ENCODE assay signal across 19 cellular contexts in the genomic region with DNA sequence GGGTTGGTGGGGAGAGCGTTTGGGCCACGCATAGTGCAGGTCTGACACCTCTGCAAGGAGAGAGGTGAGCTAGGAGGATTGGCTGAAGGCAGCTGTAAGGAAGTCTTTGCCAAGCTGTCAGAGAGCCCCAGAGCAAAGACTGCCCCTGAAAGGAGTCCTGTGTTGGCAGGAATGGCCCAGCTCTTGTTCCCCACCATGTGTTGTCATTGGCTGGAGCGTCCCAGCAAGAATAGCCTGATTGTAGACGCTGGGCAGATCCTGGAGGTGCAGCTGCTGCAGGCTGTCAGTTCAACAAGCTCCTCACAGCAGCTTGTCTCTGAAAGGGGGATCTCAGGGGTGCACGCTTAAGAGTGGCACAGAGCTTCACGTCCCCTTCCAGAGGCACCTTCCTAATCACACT.
"Had no signal": no experiment of that assay in that cellular context is flagged by ENCODE, and none has a peak within 500 bp of the region (broad histone marks: within the 10 kb centered on the region; RNA-seq: fewer than 3 reads in every experiment).

No MANE protein-coding gene starts in this region.

- H3K9me3 ChIP-seq: ovary, suprapubic skin, tibial artery, upper lobe of left lung, uterus had no signal

- H3K4me2 ChIP-seq: hepatocyte, smooth muscle cell had no signal

- H3K4me1 ChIP-seq: uterus had no signal

- H3K4me3 ChIP-seq: hepatocyte, lung, ovary, smooth muscle cell, suprapubic skin, tibial artery, upper lobe of left lung, uterus had no signal

- H3K79me2 ChIP-seq: hepatocyte had no signal

- ATAC-seq: esophagus mucosa; left colon; left ventricle myocardium superior; naive thymus-derived CD8-positive, alpha-beta T cell; right cardiac atrium had no signal

- H2AFZ ChIP-seq: hepatocyte had no signal

- H3K27me3 ChIP-seq: hepatocyte, ovary, suprapubic skin, tibial artery, upper lobe of left lung, uterus had no signal

- DNase-seq: cortex of kidney; effector memory CD4-positive, alpha-beta T cell; kidney; left colon; left ventricle myocardium superior; mesenchymal stem cell; naive thymus-derived CD8-positive, alpha-beta T cell; ovary; right cardiac atrium; stimulated activated CD4-positive, alpha-beta T cell treated with anti-CD3 and anti-CD28 coated beads, Interleukin-2, amount 100 ng/mL, for 48 hours; stimulated activated naive CD4-positive, alpha-beta T cell treated with Interleukin-2 at 50 U/mL for 16 hours; tibial artery; upper lobe of left lung; uterus had no signal

- H3K36me3 ChIP-seq: ovary, suprapubic skin, tibial artery, upper lobe of left lung, uterus had no signal

- H3K27ac ChIP-seq: hepatocyte, ovary, suprapubic skin, upper lobe of left lung, uterus had no signal
